ENCODE assay signal across 20 cellular contexts in genomic region chr9:71684566-71684965, GRCh38.
A peak's percentile ranks its signal among the peaks of the same experiment; 100 is the strongest.
DNase-seq lines count a peak whose midpoint lies in the region; ATAC-seq and TF ChIP-seq lines count a peak whose summit lies in the region.
"Had no signal": no experiment of that assay in that cellular context is flagged by ENCODE, and none has a peak within 500 bp of the region (broad histone marks: within the 10 kb centered on the region; RNA-seq: fewer than 3 reads in every experiment).

No MANE protein-coding gene starts in this region.

- peak overlapping the region; percentile 46 for H3K27ac Mint-ChIP-seq in T-helper 1 cell treated with Interleukin-12 subunit alpha and Interleukin-12 subunit beta and Interleukin-4 antibody, amounts not matched to agents 30 μg/mL and 1 μg/mL, for 36 hours
- H3K27ac Mint-ChIP-seq in CD8-positive, alpha-beta memory T cell, result peak overlapping the region; percentile 23 to 95 (median 86)
- peak overlapping the region; percentile 77 for H3K27ac Mint-ChIP-seq in activated T-helper 17 cell treated with anti-CD3 and anti-CD28 coated beads, Interleukin-2, amount 50 U/mL, for 72 hours
- H3K27ac Mint-ChIP-seq in natural killer cell, result peak overlapping the region; percentile 83 to 94

- no peak overlapping the region for H3K4me3 ChIP-seq in CD8-positive, alpha-beta memory T cell (ENCODE audit: low read length)
- no peak overlapping the region for H3K4me3 ChIP-seq in left ventricle myocardium inferior
- H3K4me3 ChIP-seq: HAP-1, lower lobe of right lung had no signal

- no peak for DNase-seq in T-helper 1 cell
- DNase-seq in CD8-positive, alpha-beta memory T cell, result no peak
- DNase-seq in natural killer cell, result no peak
- DNase-seq in left ventricle myocardium inferior, result no peak
- DNase-seq in OCI-M1 (lab: John Stamatoyannopoulos, UW), result no peak
- DNase-seq: 8988T; activated CD8-positive, alpha-beta memory T cell treated with anti-CD3 and anti-CD28 coated beads, Interleukin-2, amount 50 U/mL, for 48 hours; activated naive CD4-positive, alpha-beta T cell treated with anti-CD3 and anti-CD28 coated beads, Interleukin-2, amount 50 U/mL, for 16 hours; cortex of kidney; DMS79; Kasumi-1; stimulated activated naive CD4-positive, alpha-beta T cell treated with Interleukin-2 at 50 U/mL for 16 hours had no signal

- CTCF ChIA-PET in CD8-positive, alpha-beta memory T cell (lab: Charles Lee), result interaction anchor here (0.9 to 2.4 kb wide), 6 partner anchors 15 to 135 kb away, joined by 3 to 8 read pairs (median 3); no protein-coding TSS in a partner anchor

- POLR2A ChIA-PET in CD8-positive, alpha-beta memory T cell (lab: Charles Lee), result interaction anchor here (1.0 to 1.1 kb wide), 2 partner anchors 21 to 37 kb away, joined by 4 read pairs; no protein-coding TSS in a partner anchor

- H3K36me3 Mint-ChIP-seq in T-helper 1 cell treated with Interleukin-12 subunit alpha and Interleukin-12 subunit beta and Interleukin-4 antibody, amounts not matched to agents 30 μg/mL and 1 μg/mL, for 36 hours (ENCODE audit: low read depth), result peaks cover 48% of the 10 kb centered on the region
- H3K36me3 Mint-ChIP-seq in CD8-positive, alpha-beta memory T cell, result peaks cover 3 to 59% (median 14%) of the 10 kb centered on the region in 3 donors
- H3K36me3 Mint-ChIP-seq in activated T-helper 17 cell treated with anti-CD3 and anti-CD28 coated beads, Interleukin-2, amount 50 U/mL, for 72 hours (ENCODE audit: low read depth), result peaks cover 68% of the 10 kb centered on the region
- H3K36me3 Mint-ChIP-seq in natural killer cell, result peaks cover 14% of the 10 kb centered on the region

- intact Hi-C loops in natural killer cell (cut with micrococcal nuclease) (no loop called here), left ventricle myocardium inferior (cut with micrococcal nuclease) (no loop called here)

- H3K4me1 Mint-ChIP-seq in T-helper 1 cell treated with Interleukin-12 subunit alpha and Interleukin-12 subunit beta and Interleukin-4 antibody, amounts not matched to agents 30 μg/mL and 1 μg/mL, for 36 hours (ENCODE audit: low read depth), result peaks cover 48% of the 10 kb centered on the region
- H3K4me1 Mint-ChIP-seq in CD8-positive, alpha-beta memory T cell, result peaks cover 44 to 60% (median 55%) of the 10 kb centered on the region in 3 donors
- peaks cover 24% of the 10 kb centered on the region for H3K4me1 Mint-ChIP-seq in activated T-helper 17 cell treated with anti-CD3 and anti-CD28 coated beads, Interleukin-2, amount 50 U/mL, for 72 hours
- H3K4me1 Mint-ChIP-seq in natural killer cell, result peaks cover 53 to 54% of the 10 kb centered on the region in 2 donors

- H3K27me3 Mint-ChIP-seq in T-helper 1 cell treated with Interleukin-12 subunit alpha and Interleukin-12 subunit beta and Interleukin-4 antibody, amounts not matched to agents 30 μg/mL and 1 μg/mL, for 36 hours (ENCODE audit: low read depth), result no peaks in the 10 kb centered on the region
- H3K27me3 Mint-ChIP-seq in CD8-positive, alpha-beta memory T cell, result no peaks in the 10 kb centered on the region
- H3K27me3 Mint-ChIP-seq in activated T-helper 17 cell treated with anti-CD3 and anti-CD28 coated beads, Interleukin-2, amount 50 U/mL, for 72 hours, result no peaks in the 10 kb centered on the region
- H3K27me3 Mint-ChIP-seq in natural killer cell (ENCODE audit: low read depth in 2 of 2), result no peaks in the 10 kb centered on the region

- no peak for ATAC-seq in activated T-helper 17 cell treated with anti-CD3 and anti-CD28 coated beads, Interleukin-2, amount 50 U/mL, for 72 hours (replicated peaks)
- no peak for ATAC-seq in natural killer cell
- no peak for ATAC-seq in GM19324 (IDR thresholded peaks at IDR 0.05; ENCODE audit: low FRiP score, unreplicated experiment)

- H3K9me3 ChIP-seq in CD8-positive, alpha-beta memory T cell (ENCODE audit: low read length), result no peaks in the 10 kb centered on the region
- no peaks in the 10 kb centered on the region for H3K9me3 ChIP-seq in left ventricle myocardium inferior (replicated peaks)
- H3K9me3 ChIP-seq: HAP-1, lower lobe of right lung had no signal

- H3K27ac ChIP-seq in CD8-positive, alpha-beta memory T cell (ENCODE audit: low read depth, low read length), result no peak overlapping the region
- H3K27ac ChIP-seq in left ventricle myocardium inferior (replicated peaks), result no peak overlapping the region
- H3K27ac ChIP-seq: brain microvascular endothelial cell, lower lobe of right lung had no signal

- peaks cover 28% of the 10 kb centered on the region for H3K4me1 ChIP-seq in CD8-positive, alpha-beta memory T cell (ENCODE audit: insufficient read depth, low read length)
- H3K4me1 ChIP-seq in left ventricle myocardium inferior, result peaks cover 45% of the 10 kb centered on the region

- TF ChIP-seq CTCF in natural killer cell (IDR thresholded peaks at IDR 0.05) (no peak), left ventricle myocardium inferior (IDR thresholded peaks at IDR 0.05; ENCODE audit: borderline replicate concordance) (no peak)

- peak overlapping the region; percentile 61 for H3K4me3 Mint-ChIP-seq in T-helper 1 cell treated with Interleukin-12 subunit alpha and Interleukin-12 subunit beta and Interleukin-4 antibody, amounts not matched to agents 30 μg/mL and 1 μg/mL, for 36 hours
- peak overlapping the region; percentile 29 to 93 (median 85) for H3K4me3 Mint-ChIP-seq in CD8-positive, alpha-beta memory T cell
- H3K4me3 Mint-ChIP-seq in activated T-helper 17 cell treated with anti-CD3 and anti-CD28 coated beads, Interleukin-2, amount 50 U/mL, for 72 hours, result peak overlapping the region; percentile 64
- H3K4me3 Mint-ChIP-seq in natural killer cell, result peak overlapping the region; percentile 89
- H3K4me3 Mint-ChIP-seq: CD14-positive monocyte, WTC11 had no signal

- no peaks in the 10 kb centered on the region for H3K9me3 Mint-ChIP-seq in T-helper 1 cell treated with Interleukin-12 subunit alpha and Interleukin-12 subunit beta and Interleukin-4 antibody, amounts not matched to agents 30 μg/mL and 1 μg/mL, for 36 hours
- H3K9me3 Mint-ChIP-seq in CD8-positive, alpha-beta memory T cell, result no peaks in the 10 kb centered on the region
- no peaks in the 10 kb centered on the region for H3K9me3 Mint-ChIP-seq in activated T-helper 17 cell treated with anti-CD3 and anti-CD28 coated beads, Interleukin-2, amount 50 U/mL, for 72 hours
- H3K9me3 Mint-ChIP-seq in natural killer cell, result no peaks in the 10 kb centered on the region
- H3K9me3 Mint-ChIP-seq: CD14-positive monocyte, WTC11 had no signal

- H3K27me3 ChIP-seq in CD8-positive, alpha-beta memory T cell (ENCODE audit: insufficient read depth, low read length, poor library complexity, severe bottlenecking), result no peaks in the 10 kb centered on the region
- no peaks in the 10 kb centered on the region for H3K27me3 ChIP-seq in left ventricle myocardium inferior (ENCODE audit: low read depth)
- H3K27me3 ChIP-seq: brain microvascular endothelial cell had no signal

- peaks cover 9% of the 10 kb centered on the region for H3K36me3 ChIP-seq in CD8-positive, alpha-beta memory T cell (ENCODE audit: insufficient read depth, low read length)
- peaks cover 23% of the 10 kb centered on the region for H3K36me3 ChIP-seq in left ventricle myocardium inferior
